16 cellular contexts compared by ENCODE assay signal in the genomic region with DNA sequence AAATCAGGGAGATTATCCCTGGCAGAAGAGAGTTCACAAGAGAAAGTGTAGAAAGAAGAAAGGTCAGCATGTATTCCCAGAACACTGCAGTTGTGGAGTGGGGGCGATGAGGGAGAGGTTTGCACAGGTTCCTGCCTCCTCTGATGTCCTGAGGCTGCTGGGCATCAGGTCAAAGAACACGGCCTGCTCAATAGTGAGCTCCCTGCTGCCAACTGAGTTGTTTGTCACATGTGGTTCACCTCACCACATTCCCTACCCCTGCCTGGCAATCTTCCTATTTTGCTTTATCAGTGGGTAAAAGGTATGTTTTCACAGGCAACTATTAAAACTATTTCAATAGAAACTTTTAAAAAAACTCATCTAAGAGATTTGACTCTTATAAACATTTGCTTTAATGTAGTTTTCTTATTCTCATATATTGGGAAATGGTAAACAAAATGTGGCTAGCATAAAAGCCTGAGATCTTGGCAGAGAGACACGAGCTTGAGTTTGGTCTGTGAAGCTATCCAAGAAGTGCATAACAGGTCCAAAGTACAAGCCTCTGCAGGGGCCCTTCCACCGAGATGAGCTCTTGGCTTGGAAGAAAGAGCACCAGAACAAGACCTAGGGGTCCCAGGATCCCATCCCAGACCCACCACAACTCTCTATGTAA.
"Had no signal": no experiment of that assay in that cellular context is flagged by ENCODE, and none has a peak within 500 bp of the region (broad histone marks: within the 10 kb centered on the region; RNA-seq: fewer than 3 reads in every experiment).

No MANE protein-coding gene starts in this region.

- H3K4me1 ChIP-seq: colonic mucosa, foreskin keratinocyte had no signal

- H3K4me3 Mint-ChIP-seq: immature natural killer cell; naive thymus-derived CD8-positive, alpha-beta T cell; stimulated activated effector memory CD8-positive, alpha-beta T cell treated with anti-CD3 and anti-CD28 coated beads, Interleukin-12 subunit alpha, Interleukin-12 subunit beta, amount 100 ng/mL, for 72 hours; stimulated activated naive CD8-positive, alpha-beta T cell treated with anti-CD3 and anti-CD28 coated beads, Interleukin-15, Interleukin-2, amounts not matched to agents 100 ng/mL and 50 ng/mL, for 24 hours had no signal

- H3K4me1 Mint-ChIP-seq: immature natural killer cell; naive thymus-derived CD8-positive, alpha-beta T cell; stimulated activated effector memory CD8-positive, alpha-beta T cell treated with anti-CD3 and anti-CD28 coated beads, Interleukin-12 subunit alpha, Interleukin-12 subunit beta, amount 100 ng/mL, for 72 hours had no signal

- H3K4me3 ChIP-seq: colonic mucosa, smooth muscle cell had no signal

- ATAC-seq: foreskin keratinocyte; left ventricle myocardium superior; naive thymus-derived CD8-positive, alpha-beta T cell; right cardiac atrium; stimulated activated effector memory CD8-positive, alpha-beta T cell treated with anti-CD3 and anti-CD28 coated beads, Interleukin-12 subunit alpha, Interleukin-12 subunit beta, amount 100 ng/mL, for 72 hours had no signal

- DNase-seq: colonic mucosa; dermis blood vessel endothelial cell; erythroblast; foreskin keratinocyte; immature natural killer cell; left ventricle myocardium superior; mesendoderm; naive thymus-derived CD8-positive, alpha-beta T cell; posterior cingulate gyrus; right cardiac atrium; stimulated activated CD4-positive, alpha-beta T cell treated with anti-CD3 and anti-CD28 coated beads, Interleukin-2, amount 100 ng/mL, for 48 hours; trophoblast cell had no signal

- H3K27me3 Mint-ChIP-seq: stimulated activated naive CD8-positive, alpha-beta T cell treated with anti-CD3 and anti-CD28 coated beads, Interleukin-15, Interleukin-2, amounts not matched to agents 100 ng/mL and 50 ng/mL, for 24 hours had no signal

- H3K27ac ChIP-seq: colonic mucosa, foreskin keratinocyte, neutrophil had no signal

- H3K36me3 Mint-ChIP-seq: immature natural killer cell; stimulated activated effector memory CD8-positive, alpha-beta T cell treated with anti-CD3 and anti-CD28 coated beads, Interleukin-12 subunit alpha, Interleukin-12 subunit beta, amount 100 ng/mL, for 72 hours had no signal

- H3K27ac Mint-ChIP-seq: immature natural killer cell; naive thymus-derived CD8-positive, alpha-beta T cell; stimulated activated effector memory CD8-positive, alpha-beta T cell treated with anti-CD3 and anti-CD28 coated beads, Interleukin-12 subunit alpha, Interleukin-12 subunit beta, amount 100 ng/mL, for 72 hours; stimulated activated naive CD8-positive, alpha-beta T cell treated with anti-CD3 and anti-CD28 coated beads, Interleukin-15, Interleukin-2, amounts not matched to agents 100 ng/mL and 50 ng/mL, for 24 hours had no signal

- H3K36me3 ChIP-seq: colonic mucosa, neutrophil had no signal

- H3K9me3 ChIP-seq: colonic mucosa, neutrophil had no signal

- H3K27me3 ChIP-seq: colonic mucosa, neutrophil had no signal
